ENCODE assay signal across 9 cellular contexts in the genomic region with DNA sequence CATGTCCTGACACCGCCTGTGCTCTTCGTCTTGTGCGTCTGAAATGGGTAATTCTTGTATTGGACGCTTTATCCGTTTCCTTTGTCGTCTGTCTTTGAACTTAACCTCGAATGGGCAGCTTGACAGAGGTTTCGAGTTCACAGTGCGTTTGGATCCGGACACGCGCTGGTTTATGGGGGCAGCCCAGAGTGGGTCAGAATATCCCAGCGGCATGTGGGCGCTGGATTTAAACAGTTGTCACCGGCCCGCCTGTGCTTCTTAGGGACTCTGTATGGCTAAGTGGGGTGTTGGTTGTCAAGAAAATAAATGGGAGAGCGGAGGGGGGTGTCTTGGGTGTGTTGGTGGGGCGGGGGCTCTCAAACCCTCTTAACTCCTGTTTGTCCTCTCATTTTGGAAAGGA.
DNase-seq lines count a peak whose midpoint lies in the region; ATAC-seq and TF ChIP-seq lines count a peak whose summit lies in the region.
"Had no signal": no experiment of that assay in that cellular context is flagged by ENCODE, and none has a peak within 500 bp of the region (broad histone marks: within the 10 kb centered on the region; RNA-seq: fewer than 3 reads in every experiment).

No MANE protein-coding gene starts in this region.

- H3K36me3 Mint-ChIP-seq in activated naive CD4-positive, alpha-beta T cell treated with anti-CD3 and anti-CD28 coated beads, Interleukin-2, amount 50 U/mL, for 72 hours: peaks cover 18 to 40% of the 10 kb centered on the region in 2 donors

- H3K9me3 ChIP-seq in lower lobe of right lung: no peaks in the 10 kb centered on the region

- no peak overlapping the region for H2AFZ ChIP-seq in ACC112 (ENCODE audit: low read length, unreplicated experiment)

- ATAC-seq in activated naive CD4-positive, alpha-beta T cell treated with anti-CD3 and anti-CD28 coated beads, Interleukin-2, amount 50 U/mL, for 72 hours: no peak
- ATAC-seq in lower lobe of right lung: no peak

- DNase-seq in GM03348 (ENCODE audit: low spot score) (peak; percentile 18), lower lobe of right lung (no peak), mucosa of gallbladder (ENCODE audit: low spot score) (no peak), NCI-H2171 (lab: John Stamatoyannopoulos, UW) (no peak)
- no peak for DNase-seq in activated naive CD4-positive, alpha-beta T cell treated with anti-CD3 and anti-CD28 coated beads, Interleukin-2, amount 50 U/mL, for 72 hours (ENCODE audit: low spot score in 2 of 2)
- no peak for DNase-seq in stimulated activated CD8-positive, alpha-beta memory T cell treated with anti-CD3 and anti-CD28 coated beads, Interleukin-4, amount 100 ng/mL, for 48 hours
- no peak for DNase-seq in stimulated activated CD4-positive, alpha-beta T cell treated with anti-CD3 and anti-CD28 coated beads, Interleukin-4, amount 100 ng/mL, for 4 hours
- DNase-seq: NCI-H1092 had no signal

- H3K4me3 ChIP-seq in ACC112 (ENCODE audit: low read depth, low read length): peak overlapping the region; percentile 86
- H3K4me3 ChIP-seq in lower lobe of right lung: peak overlapping the region; percentile 70

- peak overlapping the region; percentile 93 for H3K27ac Mint-ChIP-seq in activated naive CD4-positive, alpha-beta T cell treated with anti-CD3 and anti-CD28 coated beads, Interleukin-2, amount 50 U/mL, for 72 hours

- peak overlapping the region; percentile 39; the same call in 1 of the 2 replicates for H3K27ac ChIP-seq in ACC112 (ENCODE audit: low read depth, low read length)
- H3K27ac ChIP-seq in lower lobe of right lung: peak overlapping the region; percentile 86

- H3K36me3 ChIP-seq in ACC112 (ENCODE audit: insufficient read depth, low read length): no peaks in the 10 kb centered on the region
- H3K36me3 ChIP-seq in lower lobe of right lung: no peaks in the 10 kb centered on the region

- intact Hi-C loops in lower lobe of right lung (cut with DNase I): no loop called here

- H3K4me1 ChIP-seq in ACC112 (ENCODE audit: control insufficient read depth, insufficient read depth, low read length, unreplicated experiment) (peaks cover 13% of the 10 kb centered on the region), lower lobe of right lung (no peaks in the 10 kb centered on the region)

- TF ChIP-seq CTCF in lower lobe of right lung (IDR thresholded peaks at IDR 0.05): no peak

- peaks cover 53% of the 10 kb centered on the region for H3K79me2 ChIP-seq in ACC112 (ENCODE audit: control insufficient read depth, insufficient read depth, low read length, unreplicated experiment)

- no peaks in the 10 kb centered on the region for H3K27me3 ChIP-seq in ACC112 (ENCODE audit: insufficient read depth, low read length)
- H3K27me3 ChIP-seq in lower lobe of right lung (ENCODE audit: low read depth): no peaks in the 10 kb centered on the region

- no peaks in the 10 kb centered on the region for H3K9me3 Mint-ChIP-seq in activated naive CD4-positive, alpha-beta T cell treated with anti-CD3 and anti-CD28 coated beads, Interleukin-2, amount 50 U/mL, for 72 hours
